12 cellular contexts compared by ENCODE assay signal in the genomic region with DNA sequence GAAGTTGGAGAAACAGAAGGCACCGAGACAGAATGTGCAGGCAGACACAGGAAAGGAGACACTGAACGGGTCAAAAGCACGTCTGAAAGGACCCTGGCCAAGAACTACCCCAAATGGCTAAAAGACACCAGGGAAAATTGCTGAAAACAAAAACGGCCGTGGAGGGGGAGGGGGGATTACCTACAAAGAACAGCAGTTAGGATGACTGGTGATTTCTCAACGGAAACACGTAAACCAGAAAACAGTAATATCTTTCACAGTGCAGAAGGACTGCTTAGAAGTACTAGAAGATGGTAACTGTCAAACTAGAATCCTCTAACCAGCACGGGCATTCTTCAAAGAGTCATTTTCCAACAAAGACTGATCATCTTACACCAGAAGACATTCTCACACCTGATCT.
A peak's percentile ranks its signal among the peaks of the same experiment; 100 is the strongest.
DNase-seq lines count a peak whose midpoint lies in the region; ATAC-seq, FAIRE-seq and TF ChIP-seq lines count a peak whose summit lies in the region.
"Had no signal": no experiment of that assay in that cellular context is flagged by ENCODE, and none has a peak within 500 bp of the region (broad histone marks: within the 10 kb centered on the region; RNA-seq: fewer than 3 reads in every experiment).

No MANE protein-coding gene starts in this region.

- peak overlapping the region; percentile 5 to 9 for H3K4me3 Mint-ChIP-seq in CD14-positive monocyte
- H3K4me3 Mint-ChIP-seq in activated T-helper 2 cell treated with anti-CD3 and anti-CD28 coated beads, Interferon-gamma antibody, Interleukin-2, Interleukin-4, amounts not matched to agents 10 μg/mL and 5 μg/mL and 100 μg/mL, durations not matched to agents 14 hours and 24 hours and 36 hours (ENCODE audit: low read depth): peak overlapping the region; percentile 49
- H3K4me3 Mint-ChIP-seq in natural killer cell: peak overlapping the region; percentile 88

- peak; percentile 28 for FAIRE-seq in GM12891 (lab: Jason Lieb, UNC)

- H3K27me3 ChIP-seq in SJCRH30: no peaks in the 10 kb centered on the region

- H3K4me1 Mint-ChIP-seq in CD14-positive monocyte (peaks cover 93% of the 10 kb centered on the region), natural killer cell (peaks cover 72 to 80% of the 10 kb centered on the region in 2 donors)
- H3K4me1 Mint-ChIP-seq in activated T-helper 2 cell treated with anti-CD3 and anti-CD28 coated beads, Interferon-gamma antibody, Interleukin-2, Interleukin-4, amounts not matched to agents 10 μg/mL and 5 μg/mL and 100 μg/mL, durations not matched to agents 14 hours and 24 hours and 36 hours (ENCODE audit: low read depth): peaks cover 79% of the 10 kb centered on the region

- H3K4me1 ChIP-seq in SJCRH30: peaks cover 15% of the 10 kb centered on the region
- H3K4me1 ChIP-seq: prostate gland had no signal

- H3K27ac ChIP-seq in SJCRH30: no peak overlapping the region
- H3K27ac ChIP-seq: prostate gland had no signal

- H3K36me3 ChIP-seq in SJCRH30: no peaks in the 10 kb centered on the region
- H3K36me3 ChIP-seq: prostate gland had no signal

- H3K36me3 Mint-ChIP-seq in CD14-positive monocyte (peaks cover 22 to 44% of the 10 kb centered on the region in 2 donors), natural killer cell (peaks cover 8% of the 10 kb centered on the region)
- peaks cover 53% of the 10 kb centered on the region for H3K36me3 Mint-ChIP-seq in activated T-helper 2 cell treated with anti-CD3 and anti-CD28 coated beads, Interferon-gamma antibody, Interleukin-2, Interleukin-4, amounts not matched to agents 10 μg/mL and 5 μg/mL and 100 μg/mL, durations not matched to agents 14 hours and 24 hours and 36 hours (ENCODE audit: low read depth)

- peak; percentile 43 for DNase-seq in CD14-positive monocyte (ENCODE audit: low spot score)
- DNase-seq in GM12891 (ENCODE audit: insufficient read length, low spot score): no peak
- DNase-seq in activated T-helper 2 cell treated with anti-CD3 and anti-CD28 coated beads, Interferon-gamma antibody, Interleukin-2, Interleukin-4, amounts not matched to agents 10 μg/mL and 5 μg/mL and 100 μg/mL, durations not matched to agents 14 hours and 24 hours and 36 hours (ENCODE audit: low spot score): no peak
- no peak for DNase-seq in natural killer cell
- no peak for DNase-seq in inferior parietal cortex (ENCODE audit: extremely low spot score)
- DNase-seq in NCI-H446 (lab: John Stamatoyannopoulos, UW): no peak
- no peak for DNase-seq in SJCRH30
- no peak for DNase-seq in left ventricle myocardium superior
- DNase-seq: activated CD4-positive, alpha-beta T cell treated with anti-CD3 and anti-CD28 coated beads, Interleukin-2, amount 50 U/mL, for 4 hours; anterior cingulate cortex; H7 had no signal

- no peak for TF ChIP-seq POLR2A in GM12891 (IDR thresholded peaks at IDR 0.05; ENCODE audit: low read depth, low read length)

- no peaks in the 10 kb centered on the region for H3K9me3 ChIP-seq in SJCRH30 (replicated peaks)
- H3K9me3 ChIP-seq: prostate gland had no signal

- H3K9me3 Mint-ChIP-seq in CD14-positive monocyte (peaks cover 0 to 3% (median 0%) of the 10 kb centered on the region in 7 donors), natural killer cell (peaks cover 0 to 4% of the 10 kb centered on the region in 2 donors)
- peaks cover 8% of the 10 kb centered on the region for H3K9me3 Mint-ChIP-seq in activated T-helper 2 cell treated with anti-CD3 and anti-CD28 coated beads, Interferon-gamma antibody, Interleukin-2, Interleukin-4, amounts not matched to agents 10 μg/mL and 5 μg/mL and 100 μg/mL, durations not matched to agents 14 hours and 24 hours and 36 hours

- no peak overlapping the region for H3K4me3 ChIP-seq in SJCRH30
- H3K4me3 ChIP-seq: prostate gland had no signal

- TF ChIP-seq CTCF in CD14-positive monocyte (IDR thresholded peaks at IDR 0.05) (no peak), natural killer cell (IDR thresholded peaks at IDR 0.05) (no peak)

- ATAC-seq in natural killer cell (peak in 2 of 3 donors; percentile 51 to 52), left ventricle myocardium superior (no peak)

- no peaks in the 10 kb centered on the region for H3K27me3 Mint-ChIP-seq in CD14-positive monocyte (ENCODE audit: low read depth in 3 of 3)
- H3K27me3 Mint-ChIP-seq in activated T-helper 2 cell treated with anti-CD3 and anti-CD28 coated beads, Interferon-gamma antibody, Interleukin-2, Interleukin-4, amounts not matched to agents 10 μg/mL and 5 μg/mL and 100 μg/mL, durations not matched to agents 14 hours and 24 hours and 36 hours (ENCODE audit: low read depth): no peaks in the 10 kb centered on the region
- no peaks in the 10 kb centered on the region for H3K27me3 Mint-ChIP-seq in natural killer cell (ENCODE audit: low read depth in 2 of 2)

- intact Hi-C loops in CD14-positive monocyte (cut with micrococcal nuclease) (loop anchor here in 1 of 2 donors (10.0 kb wide), 1 partner anchor 207 kb away; no protein-coding TSS in a partner anchor), natural killer cell (cut with micrococcal nuclease) (no loop called here), left ventricle myocardium superior (cut with micrococcal nuclease) (no loop called here)
- intact Hi-C loops in activated T-helper 2 cell treated with anti-CD3 and anti-CD28 coated beads, Interferon-gamma antibody, Interleukin-2, Interleukin-4, amounts not matched to agents 10 μg/mL and 5 μg/mL and 100 μg/mL, durations not matched to agents 14 hours and 24 hours and 36 hours (cut with micrococcal nuclease): loop anchor here (2.0 kb wide), 4 partner anchors 17 to 123 kb away; no protein-coding TSS in a partner anchor

- H3K27ac Mint-ChIP-seq in CD14-positive monocyte (peak overlapping the region; percentile 92 to 96 (median 95)), natural killer cell (peak overlapping the region; percentile 87)
- H3K27ac Mint-ChIP-seq in activated T-helper 2 cell treated with anti-CD3 and anti-CD28 coated beads, Interferon-gamma antibody, Interleukin-2, Interleukin-4, amounts not matched to agents 10 μg/mL and 5 μg/mL and 100 μg/mL, durations not matched to agents 14 hours and 24 hours and 36 hours: peak overlapping the region; percentile 85

TF ChIP-seq in GM12891, 5 proteins besides CTCF, POLR2A, EP300 and RAD21:
- TF ChIP-seq TAF1 (IDR thresholded peaks at IDR 0.05; ENCODE audit: low read depth, low read length): no peak
- TF ChIP-seq POLR2AphosphoS5 (IDR thresholded peaks at IDR 0.05; ENCODE audit: low read depth, low read length): no peak
- TF ChIP-seq POU2F2 (IDR thresholded peaks at IDR 0.05; ENCODE audit: low read depth, low read length): no peak
- TF ChIP-seq PAX5 (IDR thresholded peaks at IDR 0.05; ENCODE audit: insufficient read depth, low read length, severe bottlenecking): no peak
- TF ChIP-seq SPI1 (IDR thresholded peaks at IDR 0.05; ENCODE audit: low read depth, low read length): no peak

Comparison
In these comparisons a context has a peak if more than half of its experiments do, and no peak if none do; other contexts are left out.
1. H3K4me3 Mint-ChIP-seq: peak in every context shown above with its lines; median percentile 88 in natural killer cell; 49 in activated T-helper 2 cell treated with anti-CD3 and anti-CD28 coated beads, Interferon-gamma antibody, Interleukin-2, Interleukin-4, amounts not matched to agents 10 μg/mL and 5 μg/mL and 100 μg/mL, durations not matched to agents 14 hours and 24 hours and 36 hours; 7 in CD14-positive monocyte.